In the genomic region with DNA sequence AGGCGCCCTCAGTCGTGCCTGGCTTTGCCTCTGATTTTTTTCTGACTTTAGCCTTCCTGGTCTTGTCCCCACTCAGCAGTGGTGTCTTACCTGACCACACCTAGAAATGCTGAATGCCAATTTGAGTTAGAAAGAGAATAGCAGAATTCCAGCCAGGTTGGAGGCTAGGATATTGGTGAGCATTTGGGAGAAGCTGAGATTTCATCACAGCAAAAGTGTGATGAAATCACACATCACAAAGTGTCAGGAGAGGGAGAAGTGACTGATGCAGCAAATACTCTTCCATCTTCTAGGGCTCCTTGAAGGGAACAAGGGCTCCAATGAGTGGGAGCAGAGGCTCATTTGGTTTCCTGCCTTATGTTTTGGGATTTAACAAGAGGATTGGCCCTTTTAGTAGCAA, we compare ENCODE assay signal across 13 cellular contexts. TPM values are rescaled to one million over a fixed set of nuclear protein-coding genes. Genes with fewer than 3 reads are reported as not detected.
A peak's percentile ranks its signal among the peaks of the same experiment; 100 is the strongest.
DNase-seq lines count a peak whose midpoint lies in the region; ATAC-seq and TF ChIP-seq lines count a peak whose summit lies in the region.
"Had no signal": no experiment of that assay in that cellular context is flagged by ENCODE, and none has a peak within 500 bp of the region (broad histone marks: within the 10 kb centered on the region; RNA-seq: fewer than 3 reads in every experiment).

No MANE protein-coding gene starts in this region.

- H3K27ac Mint-ChIP-seq in activated CD4-positive, alpha-beta T cell treated with anti-CD3 and anti-CD28 coated beads for 36 hours: peak overlapping the region; percentile 81
- peak overlapping the region; percentile 80 to 83 for H3K27ac Mint-ChIP-seq in natural killer cell treated with Interleukin-12 subunit alpha and Interleukin-12 subunit beta and Interleukin-15 and Interleukin-18, amount 100 ng/mL, for 72 hours

- no peak for TF ChIP-seq CTCF in GM13977 (IDR thresholded peaks at IDR 0.05; ENCODE audit: extremely low read depth, insufficient read depth, missing control alignments)

- no peaks in the 10 kb centered on the region for H3K9me2 ChIP-seq in Karpas-422 (replicated peaks; ENCODE audit: insufficient read depth, low read length)

- no peak overlapping the region for H3K9ac ChIP-seq in Karpas-422 (ENCODE audit: low read length)
- H3K9ac ChIP-seq in adipocyte (ENCODE audit: low read length): no peak overlapping the region

- peak overlapping the region; percentile 71 for H3K4me2 ChIP-seq in Karpas-422 (ENCODE audit: low read depth, low read length, poor library complexity, severe bottlenecking)

- peaks cover 46% of the 10 kb centered on the region for H3K4me1 ChIP-seq in Karpas-422 (ENCODE audit: low read length)
- H3K4me1 ChIP-seq in adipocyte (ENCODE audit: control insufficient read depth, insufficient read depth, low read length): peaks cover 31% of the 10 kb centered on the region

- DNase-seq in activated CD4-positive, alpha-beta T cell treated with anti-CD3 and anti-CD28 coated beads for 36 hours: no peak
- no peak for DNase-seq in activated CD4-positive, alpha-beta T cell treated with anti-CD3 and anti-CD28 coated beads for 4 hours
- no peak for DNase-seq in Karpas-422
- peak; percentile 34 for DNase-seq in adipocyte (ENCODE audit: low read depth)
- no peak for DNase-seq in natural killer cell treated with Interleukin-12 subunit alpha and Interleukin-12 subunit beta and Interleukin-15 and Interleukin-18, amount 100 ng/mL, for 72 hours (ENCODE audit: low spot score)
- DNase-seq in GM13977 (ENCODE audit: low spot score): no peak
- no peak for DNase-seq in NCI-H2196 treated with DMSO at 0.1 percent for 48 hours (lab: John Stamatoyannopoulos, UW; ENCODE audit: unreplicated experiment)
- DNase-seq: dorsolateral prefrontal cortex, NCI-H1436 treated with DMSO at 0.1 percent for 48 hours, NCI-H526, tibial artery had no signal

- H3K27me3 Mint-ChIP-seq in activated CD4-positive, alpha-beta T cell treated with anti-CD3 and anti-CD28 coated beads for 36 hours: no peaks in the 10 kb centered on the region
- H3K27me3 Mint-ChIP-seq in natural killer cell treated with Interleukin-12 subunit alpha and Interleukin-12 subunit beta and Interleukin-15 and Interleukin-18, amount 100 ng/mL, for 72 hours: no peaks in the 10 kb centered on the region

- ATAC-seq in activated CD4-positive, alpha-beta T cell treated with anti-CD3 and anti-CD28 coated beads for 36 hours: no peak
- ATAC-seq in natural killer cell treated with Interleukin-12 subunit alpha and Interleukin-12 subunit beta and Interleukin-15 and Interleukin-18, amount 100 ng/mL, for 72 hours: no peak
- no peak for ATAC-seq in GM21360 (IDR thresholded peaks at IDR 0.05; ENCODE audit: unreplicated experiment)

- H3K4me1 Mint-ChIP-seq in activated CD4-positive, alpha-beta T cell treated with anti-CD3 and anti-CD28 coated beads for 36 hours: peaks cover 64% of the 10 kb centered on the region
- H3K4me1 Mint-ChIP-seq in natural killer cell treated with Interleukin-12 subunit alpha and Interleukin-12 subunit beta and Interleukin-15 and Interleukin-18, amount 100 ng/mL, for 72 hours (ENCODE audit: low read depth in 2 of 2): peaks cover 39 to 49% of the 10 kb centered on the region in 2 donors

- H3K79me2 ChIP-seq in Karpas-422 (ENCODE audit: low read length): peaks cover 65% of the 10 kb centered on the region

- intact Hi-C loops in activated CD4-positive, alpha-beta T cell treated with anti-CD3 and anti-CD28 coated beads for 36 hours (cut with DNase I, micrococcal nuclease): loop anchor here in 1 of 2 experiments (2.0 to 5.0 kb wide), 2 partner anchors 15 to 41 kb away; no protein-coding TSS in a partner anchor

- H3K4me3 Mint-ChIP-seq in activated CD4-positive, alpha-beta T cell treated with anti-CD3 and anti-CD28 coated beads for 36 hours: no peak overlapping the region
- no peak overlapping the region for H3K4me3 Mint-ChIP-seq in natural killer cell treated with Interleukin-12 subunit alpha and Interleukin-12 subunit beta and Interleukin-15 and Interleukin-18, amount 100 ng/mL, for 72 hours

- H3K36me3 ChIP-seq in Karpas-422 (ENCODE audit: insufficient read depth, low read length): no peaks in the 10 kb centered on the region
- no peaks in the 10 kb centered on the region for H3K36me3 ChIP-seq in adipocyte (ENCODE audit: control insufficient read depth, insufficient read depth, low read length, severe bottlenecking)
- H3K36me3 ChIP-seq: ascending aorta, tibial artery had no signal

- H3K9me3 Mint-ChIP-seq in activated CD4-positive, alpha-beta T cell treated with anti-CD3 and anti-CD28 coated beads for 36 hours (ENCODE audit: low read depth): no peaks in the 10 kb centered on the region
- H3K9me3 Mint-ChIP-seq in natural killer cell treated with Interleukin-12 subunit alpha and Interleukin-12 subunit beta and Interleukin-15 and Interleukin-18, amount 100 ng/mL, for 72 hours: no peaks in the 10 kb centered on the region

- no peaks in the 10 kb centered on the region for H3K27me3 ChIP-seq in Karpas-422 (ENCODE audit: low read length)
- H3K27me3 ChIP-seq in adipocyte (replicated peaks; ENCODE audit: control insufficient read depth, insufficient read depth, low read length): no peaks in the 10 kb centered on the region
- H3K27me3 ChIP-seq: ascending aorta, dorsolateral prefrontal cortex, tibial artery had no signal

- in situ Hi-C loops in GM13977 (cut with MboI; ENCODE audit: low pct_unique_long_range_greater_than_20kb, low sequenced_read_pairs, unreplicated experiment): no loop called here

- no peaks in the 10 kb centered on the region for H3K9me3 ChIP-seq in Karpas-422 (ENCODE audit: low read length)
- H3K9me3 ChIP-seq in adipocyte (ENCODE audit: control insufficient read depth, low read length): no peaks in the 10 kb centered on the region
- H3K9me3 ChIP-seq: ascending aorta, tibial artery had no signal

- H4K20me1 ChIP-seq in Karpas-422 (ENCODE audit: insufficient read depth, low read depth, low read length): no peaks in the 10 kb centered on the region

- H3K27ac ChIP-seq in Karpas-422 (ENCODE audit: low read length): peak overlapping the region; percentile 12; the same call in 1 of the 2 replicates
- H3K27ac ChIP-seq: dorsolateral prefrontal cortex, tibial artery had no signal

- H2AFZ ChIP-seq in Karpas-422 (ENCODE audit: low read length): no peak overlapping the region

- H3K4me3 ChIP-seq in Karpas-422 (ENCODE audit: low read length) (no peak overlapping the region), adipocyte (ENCODE audit: low read length) (no peak overlapping the region)
- H3K4me3 ChIP-seq: ascending aorta, dorsolateral prefrontal cortex, tibial artery had no signal

- CTCF ChIA-PET in activated CD4-positive, alpha-beta T cell treated with anti-CD3 and anti-CD28 coated beads for 36 hours (lab: Charles Lee): interaction anchor here (0.5 to 2.0 kb wide), 6 partner anchors 14 to 57 kb away, joined by 3 to 9 read pairs (median 4); no protein-coding TSS in a partner anchor

- peaks cover 16% of the 10 kb centered on the region for H3K36me3 Mint-ChIP-seq in activated CD4-positive, alpha-beta T cell treated with anti-CD3 and anti-CD28 coated beads for 36 hours (ENCODE audit: low read depth)
- H3K36me3 Mint-ChIP-seq in natural killer cell treated with Interleukin-12 subunit alpha and Interleukin-12 subunit beta and Interleukin-15 and Interleukin-18, amount 100 ng/mL, for 72 hours: no peaks in the 10 kb centered on the region

- POLR2A ChIA-PET in activated CD4-positive, alpha-beta T cell treated with anti-CD3 and anti-CD28 coated beads for 36 hours (lab: Charles Lee): interaction anchor here (1.8 kb wide), 1 partner anchor 32 kb away, joined by 5 read pairs; no protein-coding TSS in a partner anchor

RNA-seq across cellular contexts. Expression of a gene that starts 34.3 kb away (rescaled TPM):
- 100 to 1,000 TPM in 1 of 2 experiments, 10 to 100 TPM in 1; 96.4 to 114 TPM for total RNA-seq in activated CD4-positive, alpha-beta T cell treated with anti-CD3 and anti-CD28 coated beads for 36 hours
- total RNA-seq in Karpas-422 (2014; rRNA removed; shearing (Covaris generic); ENCODE audit: low replicate concordance): 30.5 and 43.5 TPM in 2 replicates
- total RNA-seq in natural killer cell treated with Interleukin-12 subunit alpha and Interleukin-12 subunit beta and Interleukin-15 and Interleukin-18, amount 100 ng/mL, for 72 hours: 100 to 1,000 TPM; 273 to 444 TPM
